In the genomic region with DNA sequence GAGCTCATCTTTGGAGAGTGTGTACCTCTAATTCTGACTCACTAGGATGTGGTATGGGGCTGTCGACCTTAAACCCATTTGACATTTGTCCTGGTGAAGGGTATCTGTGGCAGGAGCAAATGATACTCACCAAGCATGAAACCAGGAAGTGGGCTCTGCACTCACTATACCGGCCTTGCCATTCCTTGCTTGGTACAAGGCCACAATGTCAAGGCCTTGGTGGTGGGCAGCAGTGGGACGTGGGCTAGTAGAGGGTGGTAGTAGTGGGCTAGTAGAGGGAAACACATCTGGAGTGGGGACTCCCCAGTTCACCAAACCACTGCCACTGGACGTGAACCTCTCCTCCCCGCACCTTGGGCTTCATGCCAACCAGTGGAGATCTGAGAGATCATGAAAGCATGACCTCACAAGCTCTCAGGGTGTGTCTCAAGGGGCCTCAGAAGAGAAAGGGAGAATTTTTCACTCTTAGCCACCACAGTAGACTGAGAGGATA, we compare ENCODE assay signal across 8 cellular contexts. TPM values are rescaled to one million over a fixed set of nuclear protein-coding genes. Genes with fewer than 3 reads are reported as not detected.
DNase-seq lines count a peak whose midpoint lies in the region; ATAC-seq, FAIRE-seq and TF ChIP-seq lines count a peak whose summit lies in the region.

No MANE protein-coding gene starts in this region.

- H4K20me1 ChIP-seq in K562 (replicated peaks; ENCODE audit: control insufficient read depth, insufficient read depth, low read length) = no peaks in the 10 kb centered on the region

- no peak for FAIRE-seq in K562 (lab: Jason Lieb, UNC)

- H3K79me1 ChIP-seq in mesendoderm (ENCODE audit: low read length) = no peaks in the 10 kb centered on the region

- H2BK5ac ChIP-seq in mesendoderm (ENCODE audit: low read length) = no peak overlapping the region

- H3K4me1 ChIP-seq in K562 (replicated peaks in 1 of 2; ENCODE audit: control insufficient read depth in 2 of 2, insufficient read depth in 2 of 2, low read length in 2 of 2) = no peaks in the 10 kb centered on the region
- H3K4me1 ChIP-seq in breast epithelium = peaks cover 0 to 4% of the 10 kb centered on the region in 2 donors
- H3K4me1 ChIP-seq in mesendoderm (ENCODE audit: control insufficient read depth, low read depth, low read length) = no peaks in the 10 kb centered on the region
- H3K4me1 ChIP-seq in esophagus squamous epithelium = peaks cover 6 to 18% (median 8%) of the 10 kb centered on the region in 3 donors

- no peak overlapping the region for H3K4me2 ChIP-seq in K562 (ENCODE audit: insufficient read depth, low read length)
- H3K4me2 ChIP-seq in mesendoderm (ENCODE audit: low read length) = no peak overlapping the region

- H3K4ac ChIP-seq in mesendoderm (ENCODE audit: low read depth, low read length) = no peak overlapping the region

- WGBS in K562 (ENCODE audit: insufficient coverage, low coverage, missing lambda C conversion rate) = 0% methylated on average over 5 of the region's 5 CpGs
- WGBS in mesendoderm (ENCODE audit: extremely low coverage, insufficient coverage, low lambda C conversion rate) = no CpG with 5 or more reads among the region's 5 CpGs
- WGBS in esophagus squamous epithelium, 2 donors = 55 to 77% methylated on average over 5 of the region's 5 CpGs

- H3K9me3 ChIP-seq in K562 (replicated peaks; ENCODE audit: control insufficient read depth, insufficient read depth, low read depth, low read length) (no peaks in the 10 kb centered on the region), breast epithelium (no peaks in the 10 kb centered on the region), esophagus squamous epithelium (no peaks in the 10 kb centered on the region)

- intact Hi-C loops in K562 (cut with micrococcal nuclease) = no loop called here
- intact Hi-C loops in breast epithelium (cut with DNase I; ENCODE audit: low total_unique reads) = no loop called here
- intact Hi-C loops in esophagus squamous epithelium (cut with DNase I) = no loop called here

- POLR2A ChIA-PET in K562 (lab: Yijun Ruan, JAX) = interaction anchor here (1.1 to 1.4 kb wide), 2 partner anchors 11 to 14 kb away, joined by 3 to 4 read pairs; a partner anchor contains a TSS

- H2AFZ ChIP-seq in K562 (ENCODE audit: low read depth, low read length) = no peak overlapping the region

- no peak overlapping the region for H3K56ac ChIP-seq in mesendoderm (ENCODE audit: low read length)

- CTCF ChIA-PET in K562 (lab: Yijun Ruan, JAX; ENCODE audit: low intra/inter-chr PET ratio) = no interaction called here

- BruUV-seq in K562 (replicated peaks; lab: Mats Ljungman, UMichigan) = no TSS peak

- H4K5ac ChIP-seq in mesendoderm (ENCODE audit: low read length) = no peak overlapping the region

- DNase-seq in GM13977 (ENCODE audit: low spot score) = peak; percentile 32
- no peak for DNase-seq in K562 (ENCODE audit: extremely low read depth in 1 of 4, low spot score in 3 of 4)
- DNase-seq in breast epithelium (ENCODE audit: low spot score in 2 of 2) = no peak
- no peak for DNase-seq in mesendoderm
- DNase-seq in esophagus squamous epithelium (lab: John Stamatoyannopoulos, UW) = no peak
- no peak for DNase-seq in iPS-NIHi7 (ENCODE audit: extremely low spot score)

- H3K79me2 ChIP-seq in K562 (ENCODE audit: control insufficient read depth, insufficient read depth, low read length) = no peaks in the 10 kb centered on the region
- no peaks in the 10 kb centered on the region for H3K79me2 ChIP-seq in mesendoderm (ENCODE audit: control insufficient read depth, insufficient read depth, low read length)

- no peak overlapping the region for H2AK5ac ChIP-seq in mesendoderm (ENCODE audit: low read length)

- no peak overlapping the region for H3K23ac ChIP-seq in mesendoderm (ENCODE audit: low read length)

- no peak overlapping the region for H2BK120ac ChIP-seq in mesendoderm (ENCODE audit: low read depth, low read length)

- ATAC-seq in GM21360 (IDR thresholded peaks at IDR 0.05; ENCODE audit: unreplicated experiment) = peak; percentile 90
- ATAC-seq in HG03280 (IDR thresholded peaks at IDR 0.05; ENCODE audit: unreplicated experiment) = peak; percentile 58
- no peak for ATAC-seq in K562

- H3K27ac ChIP-seq in K562 (ENCODE audit: extremely low read depth, low read depth, low read length) (no peak overlapping the region), breast epithelium (no peak overlapping the region), mesendoderm (ENCODE audit: low read depth, low read length) (no peak overlapping the region), esophagus squamous epithelium (no peak overlapping the region)

- TF ChIP-seq EP300 in K562 (IDR thresholded peaks at IDR 0.05; ENCODE audit: low read length) = no peak

- no peaks in the 10 kb centered on the region for H3K27me3 ChIP-seq in K562 (ENCODE audit: control insufficient read depth in 2 of 2, insufficient read depth in 2 of 2, low read length in 2 of 2)
- no peaks in the 10 kb centered on the region for H3K27me3 ChIP-seq in breast epithelium
- H3K27me3 ChIP-seq in mesendoderm (ENCODE audit: insufficient read depth, low read length, poor library complexity) = no peaks in the 10 kb centered on the region
- no peaks in the 10 kb centered on the region for H3K27me3 ChIP-seq in esophagus squamous epithelium

- TF ChIP-seq CTCF in GM13977 (IDR thresholded peaks at IDR 0.05; ENCODE audit: extremely low read depth, insufficient read depth, missing control alignments) (no peak), K562 (IDR thresholded peaks at IDR 0.05 in 2 of 3, conservative IDR thresholded peaks at IDR 0.05 in 1 of 3; ENCODE audit: insufficient read depth in 2 of 3, low read depth in 1 of 3, low read length in 3 of 3) (no peak), breast epithelium (IDR thresholded peaks at IDR 0.05) (no peak), esophagus squamous epithelium (IDR thresholded peaks at IDR 0.05) (no peak)

- H3K36me3 ChIP-seq in K562 (ENCODE audit: control insufficient read depth, insufficient read depth, low read length) (no peaks in the 10 kb centered on the region), breast epithelium (no peaks in the 10 kb centered on the region), mesendoderm (ENCODE audit: control insufficient read depth, insufficient read depth, low read length) (no peaks in the 10 kb centered on the region), esophagus squamous epithelium (no peaks in the 10 kb centered on the region)

- in situ Hi-C loops in GM13977 (cut with MboI; ENCODE audit: low pct_unique_long_range_greater_than_20kb, low sequenced_read_pairs, unreplicated experiment) = no loop called here
- in situ Hi-C loops in K562 (cut with MboI) = no loop called here

- no peak overlapping the region for H3K4me3 ChIP-seq in K562
- H3K4me3 ChIP-seq in breast epithelium = no peak overlapping the region
- H3K4me3 ChIP-seq in mesendoderm (ENCODE audit: low read length) = no peak overlapping the region
- no peak overlapping the region for H3K4me3 ChIP-seq in esophagus squamous epithelium

- no peak for TF ChIP-seq RAD21 in K562 (CRISPR knock-in tag; conservative IDR thresholded peaks at IDR 0.05 in 1 of 2, IDR thresholded peaks at IDR 0.05 in 1 of 2)

- no peak overlapping the region for H3K9ac ChIP-seq in K562 (ENCODE audit: insufficient read depth in 1 of 2, low read depth in 2 of 2, low read length in 2 of 2)
- no peak overlapping the region for H3K9ac ChIP-seq in mesendoderm (ENCODE audit: low read length)

- H3K18ac ChIP-seq in mesendoderm (ENCODE audit: low read length) = no peak overlapping the region

- TF ChIP-seq POLR2A in K562 (conservative IDR thresholded peaks at IDR 0.05) = no peak
- no peak for TF ChIP-seq POLR2A in breast epithelium (IDR thresholded peaks at IDR 0.05)
- TF ChIP-seq POLR2A in esophagus squamous epithelium (IDR thresholded peaks at IDR 0.05) = no peak

- no peak overlapping the region for H4K8ac ChIP-seq in mesendoderm (ENCODE audit: low read depth, low read length)

- no peaks in the 10 kb centered on the region for H3K9me1 ChIP-seq in K562 (ENCODE audit: control insufficient read depth, insufficient read depth, low read length)

- no peak overlapping the region for H2BK15ac ChIP-seq in mesendoderm (replicated peaks; ENCODE audit: low read depth)

TF ChIP-seq in K562, 482 proteins besides CTCF, POLR2A, EP300 and RAD21:
- no peak for TF ChIP-seq NR2C2 (CRISPR knock-in tag; IDR thresholded peaks at IDR 0.05)
- peak; percentile 22; the same call in 1 of the 2 replicates for TF ChIP-seq NR2C2 (tag; IDR thresholded peaks at IDR 0.05)
- TF ChIP-seq ARNT (IDR thresholded peaks at IDR 0.05) = no peak
TF ChIP-seq in K562: peak in this region for 1.

RNA-seq across cellular contexts. Expression of a gene that starts 11.5 kb away (rescaled TPM):
- total RNA-seq in K562 (2011; cell fraction: chromatin; rRNA removed; ENCODE audit: low replicate concordance) = 0.07 and 0.19 TPM in 2 replicates
- not detected in 2 replicates for total RNA-seq in K562 (2011; cell fraction: nucleolus; rRNA removed)
- total RNA-seq in K562 (2011; cell fraction: nucleoplasm; rRNA removed) = 0.15 TPM in 1 of 2 replicates, not detected in the other
- total RNA-seq in K562 (2014; rRNA removed) = 0.04 TPM in 1 of 2 replicates, not detected in the other
- 0.13 and 0.22 TPM in 2 replicates for total RNA-seq in K562 (2014; rRNA removed; fragmentation: Illumina TruSeq; extraction: Trizol)
- 0.15 and 0.18 TPM in 2 replicates for total RNA-seq in K562 (2015; rRNA removed; fragmentation: Illumina TruSeq; extraction: Trizol)
- 0.13 and 0.16 TPM in 2 replicates for total RNA-seq in K562 (2021)
- polyA plus RNA-seq in K562 (2011; rRNA removed) = 0.13 and 0.22 TPM in 2 replicates
- polyA plus RNA-seq in K562 (2011; cell fraction: cytosol; rRNA removed) = 0.06 and 0.10 TPM in 2 replicates
- 0.16 and 0.37 TPM in 2 replicates for polyA plus RNA-seq in K562 (2011; cell fraction: nucleus; rRNA removed)
- polyA plus RNA-seq in K562 (2012) = 0.14 and 0.76 TPM in 2 replicates
- 0.07 and 0.16 TPM in 2 replicates for polyA plus RNA-seq in K562 (2014; fragmentation: Illumina TruSeq; extraction: Trizol)
- polyA plus RNA-seq in K562 (2014; fragmentation: Nextera tagmentation; extraction: Ambion mirVana) = under 1 TPM; 0.08 to 0.23 TPM
- polyA plus RNA-seq in K562 (2014; rRNA removed) = 0.05 and 0.08 TPM in 2 replicates
- polyA minus RNA-seq in K562 (2011; rRNA and poly(A)+ RNA removed) = 0.27 and 0.32 TPM in 2 replicates
- not detected in 2 replicates for polyA minus RNA-seq in K562 (2011; cell fraction: cytosol; rRNA and poly(A)+ RNA removed)
- polyA minus RNA-seq in K562 (2011; cell fraction: nucleus; rRNA and poly(A)+ RNA removed) = 0.33 TPM in 1 of 2 replicates, not detected in the other
- total RNA-seq in breast epithelium = 1 to 10 TPM in 1 of 3 donors, under 1 TPM in 2; 0.66 to 1.9 (median 0.73) TPM
- 0.08 TPM for polyA plus RNA-seq in mesendoderm (2013, experiment 1 of 2)
- 0.13 TPM for polyA plus RNA-seq in mesendoderm (2013, experiment 2 of 2)
- total RNA-seq in esophagus squamous epithelium = under 1 TPM in 2 of 4 donors, not detected in 2; 0.09 to 0.57 TPM
